Comparison of ENCODE assay signal across 8 cellular contexts in genomic region chr11:506238-506949, GRCh38. TPM values are rescaled to one million over a fixed set of nuclear protein-coding genes. Genes with fewer than 3 reads are reported as not detected.
A peak's percentile ranks its signal among the peaks of the same experiment; 100 is the strongest.
DNase-seq lines count a peak whose midpoint lies in the region; ATAC-seq and TF ChIP-seq lines count a peak whose summit lies in the region.

No MANE protein-coding gene starts in this region.

- DNase-seq in AG20443 (ENCODE audit: low spot score) (peak; percentile 98), NCI-H446 treated with DMSO at 0.1 percent for 48 hours (lab: John Stamatoyannopoulos, UW) (peak; percentile 93), cerebellum (ENCODE audit: low spot score) (peak; percentile 98), kidney epithelial cell (ENCODE audit: low read depth) (peak; percentile 86)
- DNase-seq in activated CD4-positive, alpha-beta T cell treated with anti-CD3 and anti-CD28 coated beads for 1 hour: peak; percentile 96
- peak; percentile 98 for DNase-seq in stimulated activated CD4-positive, alpha-beta T cell treated with anti-CD3 and anti-CD28 coated beads, Interleukin-15, amount 100 ng/mL, for 24 hours

- ATAC-seq in GM19043 (IDR thresholded peaks at IDR 0.05; ENCODE audit: low read depth, unreplicated experiment) (peak; percentile 67), HG03354 (IDR thresholded peaks at IDR 0.05; ENCODE audit: poor library complexity, severe bottlenecking, unreplicated experiment) (peak; percentile 78)

- H3K36me3 ChIP-seq in kidney epithelial cell (ENCODE audit: control insufficient read depth, insufficient read depth, low read length): no peaks in the 10 kb centered on the region

- TF ChIP-seq CTCF in kidney epithelial cell (IDR thresholded peaks at IDR 0.05; ENCODE audit: insufficient read depth, low read length, poor library complexity, severe bottlenecking): no peak

- peak overlapping the region; percentile 82 for H3K4me3 ChIP-seq in kidney epithelial cell (ENCODE audit: low read depth, low read length)

- H3K27me3 ChIP-seq in kidney epithelial cell (ENCODE audit: control insufficient read depth, insufficient read depth, low read length): no peaks in the 10 kb centered on the region

RNA-seq across cellular contexts. Expression of gene RNH1, which starts 0.6 kb away (rescaled TPM):
- total RNA-seq in cerebellum: 33.9 TPM
- total RNA-seq in kidney epithelial cell: 229 and 251 TPM in 2 replicates

RNA-seq across cellular contexts. Expression of gene HRAS, which starts 29.0 kb away (rescaled TPM):
- 16.2 TPM for total RNA-seq in cerebellum
- total RNA-seq in kidney epithelial cell: 83.7 and 96.1 TPM in 2 replicates

RNA-seq across cellular contexts. Expression of gene LRRC56, which starts 30.9 kb away (rescaled TPM):
- 1.5 TPM for total RNA-seq in cerebellum
- 1.6 and 1.9 TPM in 2 replicates for total RNA-seq in kidney epithelial cell

RNA-seq across cellular contexts. Expression of gene LMNTD2, which starts 54.1 kb away (rescaled TPM):
- total RNA-seq in cerebellum: not detected
- 1.9 and 4.7 TPM in 2 replicates for total RNA-seq in kidney epithelial cell

RNA-seq across cellular contexts. Expression of gene RASSF7, which starts 54.4 kb away (rescaled TPM):
- total RNA-seq in cerebellum (10.3 TPM), kidney epithelial cell (72.5 and 91.7 TPM in 2 replicates)

Comparison
In these comparisons a context has a peak if more than half of its experiments do, and no peak if none do; other contexts are left out.
1. Peak in every context shown above with its lines: DNase-seq, ATAC-seq and H3K4me3 ChIP-seq.